ENCODE assay signal across 13 cellular contexts in the genomic region with DNA sequence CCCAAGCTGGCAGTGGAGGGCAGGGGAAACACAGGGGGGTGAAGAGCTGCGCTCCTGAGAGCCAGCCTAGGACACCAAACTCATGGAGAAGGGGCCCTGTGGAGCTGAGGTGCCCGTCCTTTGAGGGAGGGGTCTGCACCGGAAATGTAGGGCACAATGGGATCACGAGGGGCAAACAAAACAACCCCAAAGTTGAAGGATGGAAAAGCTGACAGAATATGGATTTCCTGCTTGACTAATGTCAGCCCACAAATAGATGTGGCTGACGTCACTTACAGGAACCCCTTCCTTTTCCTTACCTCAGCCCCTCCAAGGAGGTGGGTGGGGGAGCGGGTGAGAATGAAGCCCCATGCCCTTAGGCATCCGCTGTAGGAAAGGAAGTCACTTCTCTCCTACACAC.
DNase-seq lines count a peak whose midpoint lies in the region; ATAC-seq and TF ChIP-seq lines count a peak whose summit lies in the region.
"Had no signal": no experiment of that assay in that cellular context is flagged by ENCODE, and none has a peak within 500 bp of the region (broad histone marks: within the 10 kb centered on the region; RNA-seq: fewer than 3 reads in every experiment).

No MANE protein-coding gene starts in this region.

- peaks cover 51% of the 10 kb centered on the region for H3K4me1 Mint-ChIP-seq in activated naive CD8-positive, alpha-beta T cell treated with anti-CD3 and anti-CD28 coated beads for 36 hours

- peak overlapping the region; percentile 50 to 81 (median 75) for H3K4me2 ChIP-seq in BLaER1 treated with 17β-estradiol and CSF1 and Interleukin-3, amounts not matched to agents 10 nM and 100 nM

- peak overlapping the region in 2 of 11 experiments; percentile 15 to 32; a peak in 1 of 22 replicates for H3K27ac ChIP-seq in BLaER1 treated with 17β-estradiol and CSF1 and Interleukin-3, amounts not matched to agents 10 nM and 100 nM
- H3K27ac ChIP-seq in breast epithelium, result no peak overlapping the region
- H3K27ac ChIP-seq: psoas muscle had no signal

- peak; percentile 67 to 77 for DNase-seq in activated CD4-positive, alpha-beta T cell treated with anti-CD3 and anti-CD28 coated beads, Interleukin-2, amount 50 U/mL, for 4 hours
- DNase-seq in activated naive CD8-positive, alpha-beta T cell treated with anti-CD3 and anti-CD28 coated beads for 36 hours, result peak; percentile 77
- peak; percentile 85 for DNase-seq in stimulated activated CD4-positive, alpha-beta T cell treated with anti-CD3 and anti-CD28 coated beads, Interleukin-2, amount 100 ng/mL, for 4 hours (ENCODE audit: low read depth)
- DNase-seq in iPS-NIHi7 (ENCODE audit: extremely low spot score), result no peak
- no peak for DNase-seq in HCEC 1CT
- no peak for DNase-seq in breast epithelium (ENCODE audit: low spot score in 2 of 2)
- DNase-seq: left lung, psoas muscle, T1000, trophoblast cell had no signal

- H3K4me3 ChIP-seq in BLaER1 treated with 17β-estradiol and CSF1 and Interleukin-3, amounts not matched to agents 10 nM and 100 nM, result no peak overlapping the region
- no peak overlapping the region for H3K4me3 ChIP-seq in breast epithelium
- H3K4me3 ChIP-seq: left lung, psoas muscle had no signal

- H4K20me1 ChIP-seq in BLaER1 treated with 17β-estradiol and CSF1 and Interleukin-3, amounts not matched to agents 10 nM and 100 nM, result no peaks in the 10 kb centered on the region

- no peak for TF ChIP-seq POLR2A in breast epithelium (IDR thresholded peaks at IDR 0.05)

- H3K4me3 Mint-ChIP-seq in activated naive CD8-positive, alpha-beta T cell treated with anti-CD3 and anti-CD28 coated beads for 36 hours, result peak overlapping the region; percentile 75
- H3K4me3 Mint-ChIP-seq: brain had no signal

- no peaks in the 10 kb centered on the region for H3K27me3 Mint-ChIP-seq in activated naive CD8-positive, alpha-beta T cell treated with anti-CD3 and anti-CD28 coated beads for 36 hours

- no peaks in the 10 kb centered on the region for H3K36me3 ChIP-seq in BLaER1 treated with 17β-estradiol and CSF1 and Interleukin-3, amounts not matched to agents 10 nM and 100 nM
- H3K36me3 ChIP-seq in breast epithelium, result no peaks in the 10 kb centered on the region
- H3K36me3 ChIP-seq: left lung had no signal

- H3K27me3 ChIP-seq in BLaER1 treated with 17β-estradiol and CSF1 and Interleukin-3, amounts not matched to agents 10 nM and 100 nM, result peaks cover 14 to 36% (median 28%) of the 10 kb centered on the region in 11 experiments
- no peaks in the 10 kb centered on the region for H3K27me3 ChIP-seq in breast epithelium

- no peak overlapping the region for H3K9ac ChIP-seq in BLaER1 treated with 17β-estradiol and CSF1 and Interleukin-3, amounts not matched to agents 10 nM and 100 nM

- peak overlapping the region; percentile 96 for H3K27ac Mint-ChIP-seq in activated naive CD8-positive, alpha-beta T cell treated with anti-CD3 and anti-CD28 coated beads for 36 hours

- H3K9me3 Mint-ChIP-seq in activated naive CD8-positive, alpha-beta T cell treated with anti-CD3 and anti-CD28 coated beads for 36 hours, result peaks cover 6% of the 10 kb centered on the region

- peaks cover 0 to 12% (median 8%) of the 10 kb centered on the region in 11 experiments; a peak in 17 of 22 replicates for H3K9me3 ChIP-seq in BLaER1 treated with 17β-estradiol and CSF1 and Interleukin-3, amounts not matched to agents 10 nM and 100 nM (replicated peaks in 1 of 11)
- no peaks in the 10 kb centered on the region for H3K9me3 ChIP-seq in breast epithelium
- H3K9me3 ChIP-seq: left lung, psoas muscle had no signal

- H3K4me1 ChIP-seq in BLaER1 treated with 17β-estradiol and CSF1 and Interleukin-3, amounts not matched to agents 10 nM and 100 nM, result peaks cover 8 to 29% (median 18%) of the 10 kb centered on the region in 10 experiments
- H3K4me1 ChIP-seq in breast epithelium, result no peaks in the 10 kb centered on the region
- H3K4me1 ChIP-seq: psoas muscle had no signal

- intact Hi-C loops in breast epithelium (cut with DNase I; ENCODE audit: low total_unique reads), result no loop called here

- no peak for ATAC-seq in SK-N-SH treated with all-trans-retinoic acid at 6 μM for 48 hours
- ATAC-seq: left lung, psoas muscle had no signal

- peaks cover 1% of the 10 kb centered on the region for H3K36me3 Mint-ChIP-seq in activated naive CD8-positive, alpha-beta T cell treated with anti-CD3 and anti-CD28 coated beads for 36 hours

- TF ChIP-seq CTCF in breast epithelium (IDR thresholded peaks at IDR 0.05), result no peak

TF ChIP-seq in SK-N-SH treated with all-trans-retinoic acid at 6 μM for 48 hours, 23 proteins besides CTCF, POLR2A, EP300 and RAD21:
- TF ChIP-seq ARNTL (CRISPR knock-in tag; IDR thresholded peaks at IDR 0.05; ENCODE audit: borderline replicate concordance, low read depth) (no peak), GLIS3 (CRISPR knock-in tag; IDR thresholded peaks at IDR 0.05) (no peak), OSR1 (CRISPR knock-in tag; IDR thresholded peaks at IDR 0.05) (no peak), CSDC2 (CRISPR knock-in tag; IDR thresholded peaks at IDR 0.05) (no peak), ESRRG (CRISPR knock-in tag; IDR thresholded peaks at IDR 0.05) (no peak), ZC3H10 (CRISPR knock-in tag; IDR thresholded peaks at IDR 0.05) (no peak), ZNF8 (CRISPR knock-in tag; IDR thresholded peaks at IDR 0.05) (no peak), RARB (CRISPR knock-in tag; IDR thresholded peaks at IDR 0.05) (no peak), ZFP30 (CRISPR knock-in tag; IDR thresholded peaks at IDR 0.05) (no peak), SNAI2 (CRISPR knock-in tag; IDR thresholded peaks at IDR 0.05) (no peak), ISL1 (CRISPR knock-in tag; IDR thresholded peaks at IDR 0.05) (no peak), ZNF70 (CRISPR knock-in tag; IDR thresholded peaks at IDR 0.05) (no peak), TCF4 (CRISPR knock-in tag; IDR thresholded peaks at IDR 0.05; ENCODE audit: borderline replicate concordance) (no peak), TOX (CRISPR knock-in tag; IDR thresholded peaks at IDR 0.05; ENCODE audit: borderline replicate concordance) (no peak), ZNF565 (CRISPR knock-in tag; conservative IDR thresholded peaks at IDR 0.05; ENCODE audit: low read depth) (no peak), ZFP3 (CRISPR knock-in tag; IDR thresholded peaks at IDR 0.05) (no peak)
- TF ChIP-seq, protein P1, sequence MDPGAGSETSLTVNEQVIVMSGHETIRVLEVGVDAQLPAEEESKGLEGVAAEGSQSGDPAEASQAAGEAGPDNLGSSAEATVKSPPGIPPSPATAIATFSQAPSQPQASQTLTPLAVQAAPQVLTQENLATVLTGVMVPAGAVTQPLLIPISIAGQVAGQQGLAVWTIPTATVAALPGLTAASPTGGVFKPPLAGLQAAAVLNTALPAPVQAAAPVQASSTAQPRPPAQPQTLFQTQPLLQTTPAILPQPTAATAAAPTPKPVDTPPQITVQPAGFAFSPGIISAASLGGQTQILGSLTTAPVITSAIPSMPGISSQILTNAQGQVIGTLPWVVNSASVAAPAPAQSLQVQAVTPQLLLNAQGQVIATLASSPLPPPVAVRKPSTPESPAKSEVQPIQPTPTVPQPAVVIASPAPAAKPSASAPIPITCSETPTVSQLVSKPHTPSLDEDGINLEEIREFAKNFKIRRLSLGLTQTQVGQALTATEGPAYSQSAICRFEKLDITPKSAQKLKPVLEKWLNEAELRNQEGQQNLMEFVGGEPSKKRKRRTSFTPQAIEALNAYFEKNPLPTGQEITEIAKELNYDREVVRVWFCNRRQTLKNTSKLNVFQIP (CRISPR knock-in tag; IDR thresholded peaks at IDR 0.05; ENCODE audit: borderline replicate concordance, low read depth), result no peak
- TF ChIP-seq, protein P2, sequence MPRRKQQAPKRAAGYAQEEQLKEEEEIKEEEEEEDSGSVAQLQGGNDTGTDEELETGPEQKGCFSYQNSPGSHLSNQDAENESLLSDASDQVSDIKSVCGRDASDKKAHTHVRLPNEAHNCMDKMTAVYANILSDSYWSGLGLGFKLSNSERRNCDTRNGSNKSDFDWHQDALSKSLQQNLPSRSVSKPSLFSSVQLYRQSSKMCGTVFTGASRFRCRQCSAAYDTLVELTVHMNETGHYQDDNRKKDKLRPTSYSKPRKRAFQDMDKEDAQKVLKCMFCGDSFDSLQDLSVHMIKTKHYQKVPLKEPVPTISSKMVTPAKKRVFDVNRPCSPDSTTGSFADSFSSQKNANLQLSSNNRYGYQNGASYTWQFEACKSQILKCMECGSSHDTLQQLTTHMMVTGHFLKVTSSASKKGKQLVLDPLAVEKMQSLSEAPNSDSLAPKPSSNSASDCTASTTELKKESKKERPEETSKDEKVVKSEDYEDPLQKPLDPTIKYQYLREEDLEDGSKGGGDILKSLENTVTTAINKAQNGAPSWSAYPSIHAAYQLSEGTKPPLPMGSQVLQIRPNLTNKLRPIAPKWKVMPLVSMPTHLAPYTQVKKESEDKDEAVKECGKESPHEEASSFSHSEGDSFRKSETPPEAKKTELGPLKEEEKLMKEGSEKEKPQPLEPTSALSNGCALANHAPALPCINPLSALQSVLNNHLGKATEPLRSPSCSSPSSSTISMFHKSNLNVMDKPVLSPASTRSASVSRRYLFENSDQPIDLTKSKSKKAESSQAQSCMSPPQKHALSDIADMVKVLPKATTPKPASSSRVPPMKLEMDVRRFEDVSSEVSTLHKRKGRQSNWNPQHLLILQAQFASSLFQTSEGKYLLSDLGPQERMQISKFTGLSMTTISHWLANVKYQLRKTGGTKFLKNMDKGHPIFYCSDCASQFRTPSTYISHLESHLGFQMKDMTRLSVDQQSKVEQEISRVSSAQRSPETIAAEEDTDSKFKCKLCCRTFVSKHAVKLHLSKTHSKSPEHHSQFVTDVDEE (CRISPR knock-in tag; IDR thresholded peaks at IDR 0.05), result no peak
- TF ChIP-seq, protein P3, sequence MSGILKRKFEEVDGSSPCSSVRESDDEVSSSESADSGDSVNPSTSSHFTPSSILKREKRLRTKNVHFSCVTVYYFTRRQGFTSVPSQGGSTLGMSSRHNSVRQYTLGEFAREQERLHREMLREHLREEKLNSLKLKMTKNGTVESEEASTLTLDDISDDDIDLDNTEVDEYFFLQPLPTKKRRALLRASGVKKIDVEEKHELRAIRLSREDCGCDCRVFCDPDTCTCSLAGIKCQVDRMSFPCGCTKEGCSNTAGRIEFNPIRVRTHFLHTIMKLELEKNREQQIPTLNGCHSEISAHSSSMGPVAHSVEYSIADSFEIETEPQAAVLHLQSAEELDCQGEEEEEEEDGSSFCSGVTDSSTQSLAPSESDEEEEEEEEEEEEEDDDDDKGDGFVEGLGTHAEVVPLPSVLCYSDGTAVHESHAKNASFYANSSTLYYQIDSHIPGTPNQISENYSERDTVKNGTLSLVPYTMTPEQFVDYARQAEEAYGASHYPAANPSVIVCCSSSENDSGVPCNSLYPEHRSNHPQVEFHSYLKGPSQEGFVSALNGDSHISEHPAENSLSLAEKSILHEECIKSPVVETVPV (CRISPR knock-in tag; IDR thresholded peaks at IDR 0.05), result no peak

Comparison
In these comparisons a context has a peak if more than half of its experiments do, and no peak if none do; other contexts are left out.
1. DNase-seq: peak in activated CD4-positive, alpha-beta T cell treated with anti-CD3 and anti-CD28 coated beads, Interleukin-2, amount 50 U/mL, for 4 hours (2 of 2), activated naive CD8-positive, alpha-beta T cell treated with anti-CD3 and anti-CD28 coated beads for 36 hours (single experiment) and stimulated activated CD4-positive, alpha-beta T cell treated with anti-CD3 and anti-CD28 coated beads, Interleukin-2, amount 100 ng/mL, for 4 hours (single experiment); none in iPS-NIHi7 (single experiment), HCEC 1CT (single experiment) and breast epithelium (0 of 2).